In the genomic region with DNA sequence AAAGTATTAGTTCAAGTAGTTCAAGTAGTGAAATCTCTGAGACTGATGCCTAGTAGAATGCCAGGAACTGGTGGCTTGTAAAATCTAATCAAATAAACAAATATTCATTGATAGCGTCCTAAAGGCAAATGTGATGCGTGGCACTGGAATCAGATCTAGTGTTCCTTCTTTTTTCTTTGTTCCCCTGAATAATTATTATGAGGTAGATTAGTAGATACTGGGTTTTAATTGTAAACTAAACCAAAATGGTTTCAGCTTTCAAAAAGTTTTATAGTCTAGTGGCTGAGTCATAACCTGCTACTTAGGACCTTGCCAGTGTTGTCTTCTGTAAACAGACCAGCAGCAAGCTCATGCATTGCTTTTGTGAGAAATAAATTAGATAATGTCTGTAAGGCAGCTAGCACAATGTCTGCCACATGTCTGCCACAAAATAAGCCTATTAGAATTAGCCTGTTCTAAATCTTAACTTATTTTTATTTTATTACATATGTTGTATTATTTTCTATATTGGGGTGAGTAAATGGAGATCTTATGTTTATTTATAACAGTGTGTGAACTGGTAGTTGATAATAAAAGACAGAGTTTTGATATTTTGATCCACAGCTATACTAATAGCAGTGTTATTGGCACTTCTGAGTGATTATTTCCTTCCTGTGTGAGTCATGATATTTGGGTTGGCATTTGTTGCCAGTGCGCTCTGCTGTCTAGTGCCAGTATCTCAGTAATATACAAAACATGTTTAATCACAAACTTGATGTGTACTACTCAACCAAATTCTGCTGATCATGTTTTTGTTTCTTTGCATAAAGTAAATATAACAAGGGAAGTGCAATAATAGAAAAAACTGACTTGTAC, we compare ENCODE assay signal across 10 cellular contexts.
DNase-seq lines count a peak whose midpoint lies in the region; ATAC-seq and TF ChIP-seq lines count a peak whose summit lies in the region.
"Had no signal": no experiment of that assay in that cellular context is flagged by ENCODE, and none has a peak within 500 bp of the region (broad histone marks: within the 10 kb centered on the region; RNA-seq: fewer than 3 reads in every experiment).

No MANE protein-coding gene starts in this region.

- peak; percentile 40 for DNase-seq in GM03348 (ENCODE audit: low spot score)
- DNase-seq in NCI-H446 (lab: John Stamatoyannopoulos, UW), result peak; percentile 7 to 18
- no peak for DNase-seq in effector memory CD8-positive, alpha-beta T cell
- no peak for DNase-seq in psoas muscle
- DNase-seq in posterior vena cava (ENCODE audit: low spot score), result no peak
- DNase-seq: activated naive CD4-positive, alpha-beta T cell treated with anti-CD3 and anti-CD28 coated beads, Interleukin-2, amount 50 U/mL, for 16 hours; islet precursor cell had no signal

- H3K27me3 Mint-ChIP-seq in effector memory CD8-positive, alpha-beta T cell, result no peaks in the 10 kb centered on the region

- intact Hi-C loops in psoas muscle (cut with DNase I) (no loop called here), posterior vena cava (cut with DNase I) (no loop called here)

- H3K9me3 ChIP-seq in psoas muscle, result peaks cover 7% of the 10 kb centered on the region

- ATAC-seq in effector memory CD8-positive, alpha-beta T cell (replicated peaks), result peak; percentile 88
- ATAC-seq in psoas muscle (peak in 3 of 4 donors; percentile 57 to 72 (median 61)), HG03159 (IDR thresholded peaks at IDR 0.05; ENCODE audit: unreplicated experiment) (no peak), GM21825 (IDR thresholded peaks at IDR 0.05; ENCODE audit: unreplicated experiment) (no peak), HG02973 (IDR thresholded peaks at IDR 0.05; ENCODE audit: unreplicated experiment) (no peak)

- no peaks in the 10 kb centered on the region for H3K27me3 ChIP-seq in psoas muscle (ENCODE audit: insufficient read depth in 3 of 3, low read length in 2 of 3)

- peak overlapping the region; percentile 25 to 81 for H3K27ac Mint-ChIP-seq in effector memory CD8-positive, alpha-beta T cell

- H3K4me1 ChIP-seq in psoas muscle, result peaks cover 18% of the 10 kb centered on the region

- no peak overlapping the region for H3K27ac ChIP-seq in psoas muscle

- H3K4me1 Mint-ChIP-seq in effector memory CD8-positive, alpha-beta T cell (ENCODE audit: low read depth in 2 of 2), result peaks cover 13 to 38% of the 10 kb centered on the region in 2 donors

- H3K36me3 Mint-ChIP-seq in effector memory CD8-positive, alpha-beta T cell (ENCODE audit: insufficient read depth), result peaks cover 6% of the 10 kb centered on the region

- WGBS in psoas muscle, 3 donors, result 82 to 89% (median 85%) methylated on average over 3 of the region's 3 CpGs

- no peak for TF ChIP-seq CTCF in psoas muscle (IDR thresholded peaks at IDR 0.05)

- H3K4me3 ChIP-seq in psoas muscle, result no peak overlapping the region

- no peaks in the 10 kb centered on the region for H3K36me3 ChIP-seq in psoas muscle (ENCODE audit: insufficient read depth in 1 of 2, low read depth in 1 of 2)

- no peaks in the 10 kb centered on the region for H3K9me3 Mint-ChIP-seq in effector memory CD8-positive, alpha-beta T cell

- H3K4me3 Mint-ChIP-seq in effector memory CD8-positive, alpha-beta T cell, result peak overlapping the region in 1 of 2 donors; percentile 27

Comparison
In these comparisons a context has a peak if more than half of its experiments do, and no peak if none do; other contexts are left out.
1. DNase-seq: peak in GM03348 (single experiment) and NCI-H446 (2 of 2); none in effector memory CD8-positive, alpha-beta T cell (0 of 3), psoas muscle (0 of 2) and posterior vena cava (single experiment).
2. ATAC-seq: peak in effector memory CD8-positive, alpha-beta T cell (single experiment) and psoas muscle (3 of 4); none in HG03159 (single experiment), GM21825 (single experiment) and HG02973 (single experiment).